18 cellular contexts compared by ENCODE assay signal in the genomic region with DNA sequence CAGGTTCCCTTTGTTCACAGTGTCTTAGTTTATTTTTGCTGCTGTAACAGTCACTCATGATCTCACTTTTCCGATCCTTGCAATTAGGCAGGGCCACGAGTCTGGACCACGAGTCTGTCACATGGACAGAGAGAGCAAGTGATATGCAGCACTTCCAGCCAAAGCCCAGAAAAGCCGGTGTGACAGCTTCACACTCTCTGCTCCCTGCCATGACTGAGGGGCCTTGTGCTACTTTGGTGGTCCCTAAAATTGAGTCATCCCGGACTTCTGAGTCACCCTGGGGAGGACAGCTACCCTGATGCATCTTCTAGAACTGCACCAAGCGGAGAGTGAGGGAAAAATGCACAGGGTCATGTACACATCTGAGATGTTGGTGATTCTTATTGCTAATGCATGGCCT.
A peak's percentile ranks its signal among the peaks of the same experiment; 100 is the strongest.
DNase-seq lines count a peak whose midpoint lies in the region; ATAC-seq, FAIRE-seq and TF ChIP-seq lines count a peak whose summit lies in the region.
"Had no signal": no experiment of that assay in that cellular context is flagged by ENCODE, and none has a peak within 500 bp of the region (broad histone marks: within the 10 kb centered on the region; RNA-seq: fewer than 3 reads in every experiment).

No MANE protein-coding gene starts in this region.

- no peaks in the 10 kb centered on the region for H3K4me1 ChIP-seq in GM12878 (ENCODE audit: control insufficient read depth, insufficient read depth, low read length)
- H3K4me1 ChIP-seq in neural progenitor cell: peaks cover 14% of the 10 kb centered on the region
- H3K4me1 ChIP-seq: HAP-1 had no signal

- no peak overlapping the region for H2AFZ ChIP-seq in GM12878 (ENCODE audit: control insufficient read depth, low read depth, low read length)
- no peak overlapping the region for H2AFZ ChIP-seq in neural progenitor cell (replicated peaks)
- H2AFZ ChIP-seq: GM23248 had no signal

- peak; percentile 40; the same call in 1 of the 3 replicates for ATAC-seq in GM12878
- no peak for ATAC-seq in HG02840 (IDR thresholded peaks at IDR 0.05; ENCODE audit: low FRiP score, unreplicated experiment)
- ATAC-seq in GM21737 (IDR thresholded peaks at IDR 0.05; ENCODE audit: unreplicated experiment): no peak
- ATAC-seq: CD8-positive, alpha-beta T cell had no signal

- SMC1A ChIA-PET in GM12878 (lab: Charles Lee; ENCODE audit: uncharacterized antibody, unreplicated experiment): no interaction called here

- TF ChIP-seq EP300 in GM12878 (IDR thresholded peaks at IDR 0.05; ENCODE audit: borderline replicate concordance in 1 of 2, control insufficient read depth in 1 of 2, low read depth in 2 of 2, low read length in 2 of 2): no peak

- peaks cover 13% of the 10 kb centered on the region for H3F3A ChIP-seq in neural progenitor cell (ENCODE audit: low read depth)

- H3K27me3 Mint-ChIP-seq in neural progenitor cell (ENCODE audit: insufficient read depth, low read depth): peaks cover 10% of the 10 kb centered on the region

- H3K79me2 ChIP-seq in GM12878 (ENCODE audit: control insufficient read depth, insufficient read depth, low read length) (no peaks in the 10 kb centered on the region), neural progenitor cell (ENCODE audit: low read depth) (no peaks in the 10 kb centered on the region)

- RAD21 ChIA-PET in GM12878 (lab: Charles Lee; ENCODE audit: unreplicated experiment): no interaction called here

- H3K36me3 ChIP-seq in GM12878 (ENCODE audit: control insufficient read depth in 2 of 2, insufficient read depth in 2 of 2, low read length in 1 of 2): no peaks in the 10 kb centered on the region
- H3K36me3 ChIP-seq in neural progenitor cell: no peaks in the 10 kb centered on the region
- H3K36me3 ChIP-seq: BLaER1 treated with 17β-estradiol and CSF1 and Interleukin-3, amounts not matched to agents 10 nM and 100 nM; HAP-1 had no signal

- whole genome bisulfite sequencing in GM12878 (ENCODE audit: insufficient coverage, insufficient replicate concordance, low lambda C conversion rate, missing lambda C conversion rate): 32% methylated on average over 6 of the region's 6 CpGs

- H3K9ac ChIP-seq in GM12878 (ENCODE audit: control insufficient read depth, insufficient read depth, low read length) (no peak overlapping the region), neural progenitor cell (no peak overlapping the region)
- H3K9ac ChIP-seq: BLaER1 treated with 17β-estradiol and CSF1 and Interleukin-3, amounts not matched to agents 10 nM and 100 nM; GM23248 had no signal

- FAIRE-seq in GM12878 (lab: Jason Lieb, UNC): no peak
- FAIRE-seq: GM19239, HTR-8/SVneo had no signal

- peaks cover 14% of the 10 kb centered on the region for H3K36me3 Mint-ChIP-seq in neural progenitor cell
- H3K36me3 Mint-ChIP-seq: CD8-positive, alpha-beta T cell had no signal

- peaks cover 29% of the 10 kb centered on the region for H3K9me3 Mint-ChIP-seq in neural progenitor cell
- H3K9me3 Mint-ChIP-seq: CD8-positive, alpha-beta T cell had no signal

- no TSS peak for BruUV-seq in GM12878 (replicated peaks; lab: Mats Ljungman, UMichigan)

- POLR2A ChIA-PET in GM12878 (lab: Charles Lee): interaction anchor here (0.6 kb wide), 1 partner anchor 421 kb away, joined by 3 read pairs; no protein-coding TSS in a partner anchor

- no peak for TF ChIP-seq POLR2A in GM12878 (IDR thresholded peaks at IDR 0.05; ENCODE audit: low read depth, low read length)

- H3K27ac ChIP-seq in GM12878 (ENCODE audit: control insufficient read depth, insufficient read depth) (no peak overlapping the region), neural progenitor cell (no peak overlapping the region), substantia nigra (ENCODE audit: low read depth, low read length, poor library complexity, severe bottlenecking) (peak overlapping the region; percentile 2)
- H3K27ac ChIP-seq: BLaER1 treated with 17β-estradiol and CSF1 and Interleukin-3, amounts not matched to agents 10 nM and 100 nM; GM23248 had no signal

- intact Hi-C loops in GM12878 (cut with micrococcal nuclease; ENCODE audit: unreplicated experiment): no loop called here

- no peaks in the 10 kb centered on the region for H3K27me3 ChIP-seq in GM12878 (replicated peaks in 1 of 2; ENCODE audit: control insufficient read depth in 2 of 2, insufficient read depth in 2 of 2, low read length in 1 of 2)
- no peaks in the 10 kb centered on the region for H3K27me3 ChIP-seq in neural progenitor cell
- H3K27me3 ChIP-seq: BLaER1 treated with 17β-estradiol and CSF1 and Interleukin-3, amounts not matched to agents 10 nM and 100 nM had no signal

- no peak for TF ChIP-seq RAD21 in GM12878 (IDR thresholded peaks at IDR 0.05; ENCODE audit: insufficient read depth, low read depth, low read length)

- no peak overlapping the region for H3K4me3 Mint-ChIP-seq in neural progenitor cell
- H3K4me3 Mint-ChIP-seq: B cell; CD8-positive, alpha-beta T cell had no signal

- H3K9me3 ChIP-seq in GM12878 (replicated peaks; ENCODE audit: control insufficient read depth, insufficient read depth, low read length) (no peaks in the 10 kb centered on the region), neural progenitor cell (ENCODE audit: low read depth) (no peaks in the 10 kb centered on the region)
- H3K9me3 ChIP-seq: HAP-1 had no signal

- no peak overlapping the region for H3K4me2 ChIP-seq in GM12878 (ENCODE audit: control insufficient read depth, insufficient read depth)
- H3K4me2 ChIP-seq in neural progenitor cell: no peak overlapping the region
- H3K4me2 ChIP-seq: BLaER1 treated with 17β-estradiol and CSF1 and Interleukin-3, amounts not matched to agents 10 nM and 100 nM had no signal

- CTCF ChIA-PET in GM12878 (lab: Yijun Ruan, JAX): no interaction called here

- peak; percentile 42 for DNase-seq in NCI-H69 (lab: John Stamatoyannopoulos, UW)
- DNase-seq in GM12878 (ENCODE audit: low read depth, low spot score): no peak
- no peak for DNase-seq in neural progenitor cell (ENCODE audit: low spot score)
- no peak for DNase-seq in substantia nigra (lab: John Stamatoyannopoulos, UW)
- DNase-seq in AML-193 (lab: John Stamatoyannopoulos, UW): no peak
- DNase-seq: 8988T; Calu3; CD8-positive, alpha-beta T cell; DMS79 treated with DMSO at 0.1 percent for 48 hours; GF-D8; GM23248 had no signal

- in situ Hi-C loops in GM12878 (cut with MboI): no loop called here

- peak overlapping the region; percentile 70 for H3K27ac Mint-ChIP-seq in neural progenitor cell
- H3K27ac Mint-ChIP-seq: B cell; CD8-positive, alpha-beta T cell had no signal

- TF ChIP-seq CTCF in GM12878 (IDR thresholded peaks at IDR 0.05 in 2 of 3, conservative IDR thresholded peaks at IDR 0.05 in 1 of 3; ENCODE audit: control insufficient read depth in 2 of 3, extremely low read depth in 1 of 3, insufficient read depth in 1 of 3, low read depth in 3 of 3, low read length in 3 of 3): no peak
- TF ChIP-seq CTCF in neural progenitor cell (IDR thresholded peaks at IDR 0.05): no peak

- H3K4me3 ChIP-seq in GM12878 (no peak overlapping the region), neural progenitor cell (no peak overlapping the region)
- H3K4me3 ChIP-seq: BLaER1 treated with 17β-estradiol and CSF1 and Interleukin-3, amounts not matched to agents 10 nM and 100 nM; GM23248; HAP-1 had no signal

- H4K20me1 ChIP-seq in GM12878 (ENCODE audit: control insufficient read depth, insufficient read depth): no peaks in the 10 kb centered on the region
- no peaks in the 10 kb centered on the region for H4K20me1 ChIP-seq in neural progenitor cell (ENCODE audit: low read depth)
- H4K20me1 ChIP-seq: BLaER1 treated with 17β-estradiol and CSF1 and Interleukin-3, amounts not matched to agents 10 nM and 100 nM had no signal

- peaks cover 47% of the 10 kb centered on the region for H3K4me1 Mint-ChIP-seq in neural progenitor cell
- H3K4me1 Mint-ChIP-seq: B cell had no signal

TF ChIP-seq in GM12878, 131 proteins besides CTCF, POLR2A, EP300 and RAD21:
- no peak for TF ChIP-seq FOS (IDR thresholded peaks at IDR 0.05; ENCODE audit: borderline replicate concordance, extremely low read depth, insufficient read length)
- TF ChIP-seq NFXL1 (IDR thresholded peaks at IDR 0.05; ENCODE audit: borderline replicate concordance): no peak
- TF ChIP-seq MTA2 (IDR thresholded peaks at IDR 0.05; ENCODE audit: low read depth): no peak
- TF ChIP-seq SIX5 (IDR thresholded peaks at IDR 0.05; ENCODE audit: low read depth, low read length, severe bottlenecking): no peak
- TF ChIP-seq, protein P1, sequence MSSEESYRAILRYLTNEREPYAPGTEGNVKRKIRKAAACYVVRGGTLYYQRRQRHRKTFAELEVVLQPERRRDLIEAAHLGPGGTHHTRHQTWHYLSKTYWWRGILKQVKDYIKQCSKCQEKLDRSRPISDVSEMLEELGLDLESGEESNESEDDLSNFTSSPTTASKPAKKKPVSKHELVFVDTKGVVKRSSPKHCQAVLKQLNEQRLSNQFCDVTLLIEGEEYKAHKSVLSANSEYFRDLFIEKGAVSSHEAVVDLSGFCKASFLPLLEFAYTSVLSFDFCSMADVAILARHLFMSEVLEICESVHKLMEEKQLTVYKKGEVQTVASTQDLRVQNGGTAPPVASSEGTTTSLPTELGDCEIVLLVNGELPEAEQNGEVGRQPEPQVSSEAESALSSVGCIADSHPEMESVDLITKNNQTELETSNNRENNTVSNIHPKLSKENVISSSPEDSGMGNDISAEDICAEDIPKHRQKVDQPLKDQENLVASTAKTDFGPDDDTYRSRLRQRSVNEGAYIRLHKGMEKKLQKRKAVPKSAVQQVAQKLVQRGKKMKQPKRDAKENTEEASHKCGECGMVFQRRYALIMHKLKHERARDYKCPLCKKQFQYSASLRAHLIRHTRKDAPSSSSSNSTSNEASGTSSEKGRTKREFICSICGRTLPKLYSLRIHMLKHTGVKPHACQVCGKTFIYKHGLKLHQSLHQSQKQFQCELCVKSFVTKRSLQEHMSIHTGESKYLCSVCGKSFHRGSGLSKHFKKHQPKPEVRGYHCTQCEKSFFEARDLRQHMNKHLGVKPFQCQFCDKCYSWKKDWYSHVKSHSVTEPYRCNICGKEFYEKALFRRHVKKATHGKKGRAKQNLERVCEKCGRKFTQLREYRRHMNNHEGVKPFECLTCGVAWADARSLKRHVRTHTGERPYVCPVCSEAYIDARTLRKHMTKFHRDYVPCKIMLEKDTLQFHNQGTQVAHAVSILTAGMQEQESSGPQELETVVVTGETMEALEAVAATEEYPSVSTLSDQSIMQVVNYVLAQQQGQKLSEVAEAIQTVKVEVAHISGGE (CRISPR knock-in tag; IDR thresholded peaks at IDR 0.05): no peak
- TF ChIP-seq KAT2A (conservative IDR thresholded peaks at IDR 0.05; ENCODE audit: control insufficient read depth, low read depth, low read length): no peak
- TF ChIP-seq RB1 (IDR thresholded peaks at IDR 0.05; ENCODE audit: borderline replicate concordance): no peak
